In genomic region chr20:49216991-49217578, GRCh38 we compare ENCODE assay signal across 1 cellular context.
TF ChIP-seq lines count a peak whose summit lies in the region.

No MANE protein-coding gene starts in this region.

TF ChIP-seq in K562, 482 proteins besides CTCF, POLR2A, EP300 and RAD21 (continued from another document):
- TF ChIP-seq E2F1 (CRISPR knock-in tag; IDR thresholded peaks at IDR 0.05) (no peak), XRCC5 (IDR thresholded peaks at IDR 0.05; ENCODE audit: low read depth, low read length) (peak; percentile 65; the same call in 1 of the 2 replicates), MAZ (CRISPR knock-in tag; conservative IDR thresholded peaks at IDR 0.05 in 1 of 2, IDR thresholded peaks at IDR 0.05 in 1 of 2) (peak in 1 of 2 experiments; percentile 56; a peak in 1 of 4 replicates)
